8 cellular contexts compared by ENCODE assay signal in the genomic region with DNA sequence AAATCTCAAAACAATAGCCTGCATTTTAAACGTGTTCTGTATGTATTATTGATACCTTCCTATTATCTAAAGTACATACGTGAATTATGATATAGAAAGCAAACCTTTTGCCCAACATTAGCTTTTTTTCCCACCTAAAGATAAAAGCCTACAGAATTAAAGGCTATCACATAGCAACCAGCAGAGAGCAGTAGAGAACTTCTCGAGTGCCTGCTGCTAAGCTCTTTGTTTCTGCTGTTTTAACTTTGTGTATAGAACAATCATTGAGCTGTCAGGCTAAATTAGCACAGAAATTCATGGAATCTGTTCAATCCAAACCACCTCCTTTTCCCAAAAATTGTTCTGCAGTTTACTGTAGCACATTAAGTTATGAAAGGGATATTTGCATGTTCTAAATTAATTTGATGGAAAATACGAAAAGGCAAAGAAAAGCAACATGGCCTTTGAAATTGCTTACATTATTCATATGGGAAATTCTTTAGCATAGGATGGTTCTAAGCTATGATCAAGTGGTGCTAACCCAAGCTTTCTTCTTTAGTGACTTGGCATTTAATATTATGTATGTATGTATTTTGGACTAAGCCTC.
DNase-seq lines count a peak whose midpoint lies in the region; ATAC-seq, FAIRE-seq and TF ChIP-seq lines count a peak whose summit lies in the region.

No MANE protein-coding gene starts in this region.

- no peaks in the 10 kb centered on the region for H3K36me3 ChIP-seq in ascending aorta
- H3K36me3 ChIP-seq in HepG2 (replicated peaks in 1 of 2; ENCODE audit: control insufficient read depth in 1 of 2, insufficient read depth in 2 of 2, low read length in 2 of 2): no peaks in the 10 kb centered on the region

- in situ Hi-C loops in HepG2 (cut with HindIII; ENCODE audit: extremely low pct_ligation_motif_present, low pct_unique_long_range_greater_than_20kb): no loop called here

- H3K9me3 ChIP-seq in ascending aorta (no peaks in the 10 kb centered on the region), HepG2 (ENCODE audit: low read length) (no peaks in the 10 kb centered on the region)

- intact Hi-C loops in left cardiac atrium (cut with DNase I): loop anchor here in 1 of 2 donors (5.0 kb wide), 1 partner anchor 1334 kb away; no protein-coding TSS in a partner anchor
- intact Hi-C loops in left ventricle myocardium superior (cut with micrococcal nuclease): no loop called here
- intact Hi-C loops in ascending aorta (cut with DNase I): no loop called here
- intact Hi-C loops in HepG2 (cut with micrococcal nuclease; ENCODE audit: unreplicated experiment): loop anchor here (1.0 kb wide), 1 partner anchor 1693 kb away; no protein-coding TSS in a partner anchor

- TF ChIP-seq CTCF in ascending aorta (IDR thresholded peaks at IDR 0.05): peak; percentile 10 to 41 (median 16)
- TF ChIP-seq CTCF in HepG2 (CRISPR knock-in tag; IDR thresholded peaks at IDR 0.05): peak; percentile 62

- H3K4me2 ChIP-seq in HepG2 (ENCODE audit: low read depth, low read length): no peak overlapping the region

- peak; percentile 33 to 63 for ATAC-seq in left cardiac atrium
- ATAC-seq in left ventricle myocardium superior: no peak
- peak; percentile 71 for ATAC-seq in HepG2
- no peak for ATAC-seq in GM18517 (IDR thresholded peaks at IDR 0.05; ENCODE audit: unreplicated experiment)

- H3K4me3 ChIP-seq in ascending aorta (no peak overlapping the region), HepG2 (replicated peaks in 1 of 3; ENCODE audit: insufficient read depth in 1 of 3, low read depth in 2 of 3, low read length in 3 of 3) (no peak overlapping the region)

- no peaks in the 10 kb centered on the region for H3K27me3 ChIP-seq in ascending aorta
- no peaks in the 10 kb centered on the region; a peak in 1 of 5 replicates for H3K27me3 ChIP-seq in HepG2 (ENCODE audit: control insufficient read depth in 1 of 2, insufficient read depth in 2 of 2, low read length in 2 of 2)

- no peaks in the 10 kb centered on the region for H3K79me2 ChIP-seq in HepG2 (ENCODE audit: insufficient read depth, low read length)

- TF ChIP-seq EP300 in HepG2 (IDR thresholded peaks at IDR 0.05; ENCODE audit: low read depth in 2 of 2, low read length in 2 of 2): no peak
- TF ChIP-seq EP300 in HepG2 (CRISPR knock-in tag; IDR thresholded peaks at IDR 0.05; ENCODE audit: borderline replicate concordance): no peak

- WGBS in HepG2 (ENCODE audit: low lambda C conversion rate): 10% methylated on average over 4 of the region's 4 CpGs

- BruUV-seq in HepG2 (replicated peaks; lab: Mats Ljungman, UMichigan): no TSS peak

- DNase-seq in left cardiac atrium (no peak), left ventricle myocardium superior (no peak), M059J (ENCODE audit: low read depth) (peak; percentile 1), ascending aorta (ENCODE audit: low spot score in 2 of 2) (no peak), HepG2 (ENCODE audit: low spot score) (peak; percentile 33), NCI-H524 treated with DMSO at 0.1 percent for 48 hours (lab: John Stamatoyannopoulos, UW) (no peak)
- DNase-seq in activated effector memory CD4-positive, alpha-beta T cell treated with anti-CD3 and anti-CD28 coated beads, Interleukin-2, amount 50 U/mL, for 16 hours: no peak

- no peak for TF ChIP-seq POLR2A in HepG2 (IDR thresholded peaks at IDR 0.05; ENCODE audit: insufficient read depth in 1 of 2, low read depth in 2 of 2, low read length in 2 of 2)

- POLR2A ChIA-PET in HepG2 (lab: Yijun Ruan, JAX): no interaction called here

- FAIRE-seq in HepG2 (lab: Jason Lieb, UNC): peak; percentile 30

- H3K27ac ChIP-seq in ascending aorta (no peak overlapping the region), HepG2 (ENCODE audit: extremely low read length, insufficient read depth, low read length) (no peak overlapping the region)

- no peak for TF ChIP-seq RAD21 in HepG2 (CRISPR knock-in tag; IDR thresholded peaks at IDR 0.05)

- CTCF ChIA-PET in HepG2 (lab: Yijun Ruan, JAX; ENCODE audit: low intra/inter-chr PET ratio, low total read pairs): interaction anchor here (0.7 to 1.6 kb wide), 2 partner anchors 1693 to 1928 kb away, joined by 3 to 13 read pairs; no protein-coding TSS in a partner anchor

- H4K20me1 ChIP-seq in HepG2 (ENCODE audit: insufficient read depth, low read length): no peaks in the 10 kb centered on the region

- no peak overlapping the region for H3K9ac ChIP-seq in HepG2 (ENCODE audit: insufficient read depth, low read depth, low read length)

- H3K4me1 ChIP-seq in ascending aorta (no peaks in the 10 kb centered on the region), HepG2 (ENCODE audit: insufficient read depth, low read length) (no peaks in the 10 kb centered on the region)

- H2AFZ ChIP-seq in HepG2 (ENCODE audit: low read length): no peak overlapping the region

TF ChIP-seq in HepG2, 621 proteins besides CTCF, POLR2A, EP300 and RAD21:
- TF ChIP-seq TEAD3 (CRISPR knock-in tag; optimal IDR thresholded peaks at IDR 0.05; ENCODE audit: borderline replicate concordance): peak; percentile 88
- no peak for TF ChIP-seq ZNF510 (CRISPR knock-in tag; IDR thresholded peaks at IDR 0.05; ENCODE audit: low read depth)
- TF ChIP-seq SOX6 (IDR thresholded peaks at IDR 0.05): no peak
- TF ChIP-seq SOX6 (CRISPR knock-in tag; IDR thresholded peaks at IDR 0.05): no peak
- TF ChIP-seq, protein P1, sequence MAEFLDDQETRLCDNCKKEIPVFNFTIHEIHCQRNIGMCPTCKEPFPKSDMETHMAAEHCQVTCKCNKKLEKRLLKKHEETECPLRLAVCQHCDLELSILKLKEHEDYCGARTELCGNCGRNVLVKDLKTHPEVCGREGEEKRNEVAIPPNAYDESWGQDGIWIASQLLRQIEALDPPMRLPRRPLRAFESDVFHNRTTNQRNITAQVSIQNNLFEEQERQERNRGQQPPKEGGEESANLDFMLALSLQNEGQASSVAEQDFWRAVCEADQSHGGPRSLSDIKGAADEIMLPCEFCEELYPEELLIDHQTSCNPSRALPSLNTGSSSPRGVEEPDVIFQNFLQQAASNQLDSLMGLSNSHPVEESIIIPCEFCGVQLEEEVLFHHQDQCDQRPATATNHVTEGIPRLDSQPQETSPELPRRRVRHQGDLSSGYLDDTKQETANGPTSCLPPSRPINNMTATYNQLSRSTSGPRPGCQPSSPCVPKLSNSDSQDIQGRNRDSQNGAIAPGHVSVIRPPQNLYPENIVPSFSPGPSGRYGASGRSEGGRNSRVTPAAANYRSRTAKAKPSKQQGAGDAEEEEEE (CRISPR knock-in tag; IDR thresholded peaks at IDR 0.05; ENCODE audit: borderline replicate concordance): no peak
- no peak for TF ChIP-seq HOXA5 (CRISPR knock-in tag; IDR thresholded peaks at IDR 0.05)
- TF ChIP-seq ZMYM3 (CRISPR knock-in tag; IDR thresholded peaks at IDR 0.05): no peak
- no peak for TF ChIP-seq FIP1L1 (IDR thresholded peaks at IDR 0.05; ENCODE audit: borderline replicate concordance, insufficient read depth, low read depth, low read length)
- TF ChIP-seq SPEN (CRISPR knock-in tag; IDR thresholded peaks at IDR 0.05; ENCODE audit: low read depth): no peak
- no peak for TF ChIP-seq KDM2A (CRISPR knock-in tag; IDR thresholded peaks at IDR 0.05; ENCODE audit: borderline replicate concordance, low read depth)
- TF ChIP-seq ARNT2 (CRISPR knock-in tag; IDR thresholded peaks at IDR 0.05; ENCODE audit: low read depth): no peak
- TF ChIP-seq STAG1 (CRISPR knock-in tag; IDR thresholded peaks at IDR 0.05): peak; percentile 68
- no peak for TF ChIP-seq DMAP1 (CRISPR knock-in tag; IDR thresholded peaks at IDR 0.05)
- TF ChIP-seq, protein P2, sequence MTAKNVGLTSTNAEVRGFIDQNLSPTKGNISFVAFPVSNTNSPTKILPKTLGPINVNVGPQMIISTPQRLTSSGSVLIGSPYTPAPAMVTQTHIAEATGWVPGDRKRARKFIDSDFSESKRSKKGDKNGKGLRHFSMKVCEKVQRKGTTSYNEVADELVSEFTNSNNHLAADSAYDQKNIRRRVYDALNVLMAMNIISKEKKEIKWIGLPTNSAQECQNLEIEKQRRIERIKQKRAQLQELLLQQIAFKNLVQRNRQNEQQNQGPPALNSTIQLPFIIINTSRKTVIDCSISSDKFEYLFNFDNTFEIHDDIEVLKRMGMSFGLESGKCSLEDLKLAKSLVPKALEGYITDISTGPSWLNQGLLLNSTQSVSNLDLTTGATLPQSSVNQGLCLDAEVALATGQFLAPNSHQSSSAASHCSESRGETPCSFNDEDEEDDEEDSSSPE (CRISPR knock-in tag; IDR thresholded peaks at IDR 0.05): no peak
- TF ChIP-seq SMC3 (IDR thresholded peaks at IDR 0.05; ENCODE audit: low read length): peak; percentile 47

Comparison
In these comparisons a context has a peak if more than half of its experiments do, and no peak if none do; other contexts are left out.
1. ATAC-seq: peak in left cardiac atrium (2 of 2) and HepG2 (single experiment); none in left ventricle myocardium superior (single experiment) and GM18517 (single experiment).
2. DNase-seq: peak in M059J (single experiment) and HepG2 (single experiment); none in left cardiac atrium (single experiment), left ventricle myocardium superior (single experiment), ascending aorta (0 of 2), NCI-H524 treated with DMSO at 0.1 percent for 48 hours (single experiment) and activated effector memory CD4-positive, alpha-beta T cell treated with anti-CD3 and anti-CD28 coated beads, Interleukin-2, amount 50 U/mL, for 16 hours (single experiment).